ENCODE assay signal across 17 cellular contexts in the genomic region with DNA sequence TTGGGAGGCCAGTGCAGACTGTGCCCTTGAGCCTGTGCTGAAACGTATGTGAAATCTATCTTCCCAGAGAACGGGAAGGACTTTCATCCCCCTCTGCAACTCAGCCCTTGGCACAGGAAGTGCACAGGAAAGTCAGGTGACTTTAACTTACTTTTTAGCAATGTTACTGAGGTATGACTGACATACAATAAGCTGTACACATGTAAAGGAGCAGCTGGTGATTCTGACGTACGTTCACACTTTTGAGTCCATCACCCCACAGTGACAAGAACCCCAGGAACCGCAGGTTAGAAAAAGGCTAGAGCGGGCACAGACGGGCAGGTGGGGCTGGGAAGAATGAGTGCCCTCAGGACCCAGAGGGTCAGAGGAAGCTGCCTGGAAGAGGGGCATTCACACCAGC. TPM values are rescaled to one million over a fixed set of nuclear protein-coding genes. Genes with fewer than 3 reads are reported as not detected.
DNase-seq lines count a peak whose midpoint lies in the region; ATAC-seq and TF ChIP-seq lines count a peak whose summit lies in the region.
"Had no signal": no experiment of that assay in that cellular context is flagged by ENCODE, and none has a peak within 500 bp of the region (broad histone marks: within the 10 kb centered on the region; RNA-seq: fewer than 3 reads in every experiment).

No MANE protein-coding gene starts in this region.

- no peak for ATAC-seq in naive thymus-derived CD4-positive, alpha-beta T cell
- ATAC-seq in activated CD4-positive, alpha-beta T cell treated with anti-CD3 and anti-CD28 coated beads for 36 hours, result no peak

- H3K36me3 ChIP-seq in BLaER1 (peaks cover 62% of the 10 kb centered on the region; the same call in 1 of the 2 replicates), Loucy (ENCODE audit: insufficient read depth, low read length) (no peaks in the 10 kb centered on the region)
- H3K36me3 ChIP-seq in naive thymus-derived CD4-positive, alpha-beta T cell (ENCODE audit: control insufficient read depth in 2 of 3, insufficient read depth in 3 of 3, low read length in 3 of 3), result peaks cover 0 to 67% (median 0%) of the 10 kb centered on the region in 3 experiments

- H3K27me3 ChIP-seq in BLaER1 (no peaks in the 10 kb centered on the region), Loucy (ENCODE audit: insufficient read depth, low read length, poor library complexity, severe bottlenecking) (no peaks in the 10 kb centered on the region)
- no peaks in the 10 kb centered on the region for H3K27me3 ChIP-seq in naive thymus-derived CD4-positive, alpha-beta T cell (ENCODE audit: control insufficient read depth in 2 of 2, insufficient read depth in 2 of 2, low read length in 2 of 2)

- intact Hi-C loops in naive thymus-derived CD4-positive, alpha-beta T cell (cut with micrococcal nuclease), result no loop called here
- intact Hi-C loops in posterior cingulate gyrus (cut with DNase I), result no loop called here
- intact Hi-C loops in activated CD4-positive, alpha-beta T cell treated with anti-CD3 and anti-CD28 coated beads for 36 hours (cut with DNase I, micrococcal nuclease), result no loop called here

- peak overlapping the region; percentile 55 for H3K9ac ChIP-seq in BLaER1
- H3K9ac ChIP-seq in Loucy (ENCODE audit: low read depth, low read length, poor library complexity, severe bottlenecking), result no peak overlapping the region

- no peak overlapping the region for H3K4me3 Mint-ChIP-seq in activated CD4-positive, alpha-beta T cell treated with anti-CD3 and anti-CD28 coated beads, Interleukin-2, amount 10 ng/mL, durations not matched to agents 7 days and 5 days
- H3K4me3 Mint-ChIP-seq in naive thymus-derived CD4-positive, alpha-beta T cell, result peak overlapping the region in 3 of 10 donors; percentile 19 to 48 (median 23)
- H3K4me3 Mint-ChIP-seq in activated CD4-positive, alpha-beta T cell treated with anti-CD3 and anti-CD28 coated beads for 36 hours, result no peak overlapping the region
- H3K4me3 Mint-ChIP-seq: CD4-positive, alpha-beta memory T cell; H9; IgD-negative memory B cell had no signal

- peaks cover 7% of the 10 kb centered on the region for H3K36me3 Mint-ChIP-seq in activated CD4-positive, alpha-beta T cell treated with anti-CD3 and anti-CD28 coated beads, Interleukin-2, amount 10 ng/mL, durations not matched to agents 7 days and 5 days (ENCODE audit: low read depth)
- H3K36me3 Mint-ChIP-seq in naive thymus-derived CD4-positive, alpha-beta T cell, result peaks cover 0 to 31% (median 0%) of the 10 kb centered on the region in 5 donors
- no peaks in the 10 kb centered on the region for H3K36me3 Mint-ChIP-seq in activated CD4-positive, alpha-beta T cell treated with anti-CD3 and anti-CD28 coated beads for 36 hours (ENCODE audit: low read depth)

- H2AFZ ChIP-seq in Loucy (ENCODE audit: low read length), result peak overlapping the region; percentile 73

- H3K9me2 ChIP-seq in Loucy (replicated peaks; ENCODE audit: low read depth, low read length), result no peaks in the 10 kb centered on the region

- H3K27ac ChIP-seq in BLaER1, result peak overlapping the region; percentile 65
- peak overlapping the region; percentile 27 for H3K27ac ChIP-seq in naive thymus-derived CD4-positive, alpha-beta T cell (ENCODE audit: low read depth, low read length)
- H3K27ac ChIP-seq: 22Rv1 had no signal

- H3F3A ChIP-seq in Loucy (ENCODE audit: low read depth), result no peaks in the 10 kb centered on the region

- H4K20me1 ChIP-seq in BLaER1 (peaks cover 55% of the 10 kb centered on the region; the same call in 1 of the 2 replicates), Loucy (ENCODE audit: insufficient read depth, low read length, poor library complexity, severe bottlenecking) (no peaks in the 10 kb centered on the region)

- H3K4me2 ChIP-seq in BLaER1 (peak overlapping the region; percentile 87), Loucy (ENCODE audit: low read depth, low read length, poor library complexity, severe bottlenecking) (no peak overlapping the region)

- peaks cover 24% of the 10 kb centered on the region for H3K4me1 Mint-ChIP-seq in activated CD4-positive, alpha-beta T cell treated with anti-CD3 and anti-CD28 coated beads, Interleukin-2, amount 10 ng/mL, durations not matched to agents 7 days and 5 days
- H3K4me1 Mint-ChIP-seq in naive thymus-derived CD4-positive, alpha-beta T cell, result peaks cover 3 to 67% (median 51%) of the 10 kb centered on the region in 7 donors
- H3K4me1 Mint-ChIP-seq in activated CD4-positive, alpha-beta T cell treated with anti-CD3 and anti-CD28 coated beads for 36 hours, result peaks cover 34% of the 10 kb centered on the region

- TF ChIP-seq CTCF in Loucy (conservative IDR thresholded peaks at IDR 0.05; ENCODE audit: low read length), result no peak

- H3K79me2 ChIP-seq in Loucy (ENCODE audit: insufficient read depth, low read length), result no peaks in the 10 kb centered on the region

- H3K9me3 ChIP-seq in BLaER1, result no peaks in the 10 kb centered on the region
- no peaks in the 10 kb centered on the region for H3K9me3 ChIP-seq in Loucy (ENCODE audit: insufficient read depth, low read depth, low read length)
- H3K9me3 ChIP-seq in naive thymus-derived CD4-positive, alpha-beta T cell (ENCODE audit: control insufficient read depth in 2 of 3, low read length in 3 of 3), result no peaks in the 10 kb centered on the region

- CTCF ChIA-PET in activated CD4-positive, alpha-beta T cell treated with anti-CD3 and anti-CD28 coated beads, Interleukin-2, amount 10 ng/mL, durations not matched to agents 7 days and 5 days (lab: Charles Lee), result interaction anchor here (1.0 to 1.4 kb wide), 2 partner anchors 9 to 22 kb away, joined by 4 read pairs; no protein-coding TSS in a partner anchor
- CTCF ChIA-PET in naive thymus-derived CD4-positive, alpha-beta T cell (lab: Charles Lee), result no interaction called here
- CTCF ChIA-PET in activated CD4-positive, alpha-beta T cell treated with anti-CD3 and anti-CD28 coated beads for 36 hours (lab: Charles Lee), result interaction anchor here (1.0 to 1.4 kb wide), 3 partner anchors 9 to 235 kb away, joined by 3 read pairs; no protein-coding TSS in a partner anchor

- H3K9me3 Mint-ChIP-seq in activated CD4-positive, alpha-beta T cell treated with anti-CD3 and anti-CD28 coated beads, Interleukin-2, amount 10 ng/mL, durations not matched to agents 7 days and 5 days, result no peaks in the 10 kb centered on the region
- peaks cover 0 to 1% (median 0%) of the 10 kb centered on the region in 11 donors for H3K9me3 Mint-ChIP-seq in naive thymus-derived CD4-positive, alpha-beta T cell
- no peaks in the 10 kb centered on the region for H3K9me3 Mint-ChIP-seq in activated CD4-positive, alpha-beta T cell treated with anti-CD3 and anti-CD28 coated beads for 36 hours (ENCODE audit: low read depth)
- H3K9me3 Mint-ChIP-seq: H9, IgD-negative memory B cell had no signal

- peak overlapping the region; percentile 25 for H3K27ac Mint-ChIP-seq in activated CD4-positive, alpha-beta T cell treated with anti-CD3 and anti-CD28 coated beads, Interleukin-2, amount 10 ng/mL, durations not matched to agents 7 days and 5 days
- H3K27ac Mint-ChIP-seq in naive thymus-derived CD4-positive, alpha-beta T cell, result peak overlapping the region in 8 of 9 donors; percentile 65 to 93 (median 84)
- no peak overlapping the region for H3K27ac Mint-ChIP-seq in activated CD4-positive, alpha-beta T cell treated with anti-CD3 and anti-CD28 coated beads for 36 hours
- H3K27ac Mint-ChIP-seq: IgD-negative memory B cell had no signal

- POLR2A ChIA-PET in activated CD4-positive, alpha-beta T cell treated with anti-CD3 and anti-CD28 coated beads, Interleukin-2, amount 10 ng/mL, durations not matched to agents 7 days and 5 days (lab: Charles Lee), result no interaction called here
- POLR2A ChIA-PET in naive thymus-derived CD4-positive, alpha-beta T cell (lab: Charles Lee), result no interaction called here
- POLR2A ChIA-PET in activated CD4-positive, alpha-beta T cell treated with anti-CD3 and anti-CD28 coated beads for 36 hours (lab: Charles Lee), result interaction anchor here (0.6 kb wide), 2 partner anchors 11 to 29 kb away, joined by 3 to 6 read pairs; no protein-coding TSS in a partner anchor

- no peaks in the 10 kb centered on the region for H3K27me3 Mint-ChIP-seq in activated CD4-positive, alpha-beta T cell treated with anti-CD3 and anti-CD28 coated beads, Interleukin-2, amount 10 ng/mL, durations not matched to agents 7 days and 5 days
- no peaks in the 10 kb centered on the region for H3K27me3 Mint-ChIP-seq in naive thymus-derived CD4-positive, alpha-beta T cell
- H3K27me3 Mint-ChIP-seq in activated CD4-positive, alpha-beta T cell treated with anti-CD3 and anti-CD28 coated beads for 36 hours, result no peaks in the 10 kb centered on the region
- H3K27me3 Mint-ChIP-seq: CD4-positive, alpha-beta memory T cell; IgD-negative memory B cell had no signal

- H3K4me3 ChIP-seq in BLaER1, result peak overlapping the region; percentile 31; the same call in 1 of the 2 replicates
- H3K4me3 ChIP-seq in Loucy (ENCODE audit: low read length, poor library complexity, severe bottlenecking), result no peak overlapping the region
- no peak overlapping the region for H3K4me3 ChIP-seq in naive thymus-derived CD4-positive, alpha-beta T cell (ENCODE audit: low read length)

- H3K4me1 ChIP-seq in BLaER1 (peaks cover 72% of the 10 kb centered on the region), Loucy (ENCODE audit: insufficient read depth, low read length, poor library complexity, severe bottlenecking) (peaks cover 8% of the 10 kb centered on the region)
- peaks cover 0 to 7% of the 10 kb centered on the region in 2 donors for H3K4me1 ChIP-seq in naive thymus-derived CD4-positive, alpha-beta T cell (ENCODE audit: control insufficient read depth in 2 of 2, insufficient read depth in 2 of 2, low read length in 2 of 2)

- no peak for DNase-seq in activated CD4-positive, alpha-beta T cell treated with anti-CD3 and anti-CD28 coated beads, Interleukin-2, amount 10 ng/mL, durations not matched to agents 7 days and 5 days
- no peak for DNase-seq in activated CD4-positive, alpha-beta T cell treated with anti-CD3 and anti-CD28 coated beads, Interleukin-2, amount 50 U/mL, for 1 hour
- peak in 3 of 9 donors; percentile 13 to 29 (median 18) for DNase-seq in naive thymus-derived CD4-positive, alpha-beta T cell
- no peak for DNase-seq in stimulated activated CD4-positive, alpha-beta T cell treated with anti-CD3 and anti-CD28 coated beads, Interleukin-4, amount 100 ng/mL, for 24 hours
- no peak for DNase-seq in posterior cingulate gyrus
- no peak for DNase-seq in activated CD4-positive, alpha-beta T cell treated with anti-CD3 and anti-CD28 coated beads for 36 hours
- DNase-seq: CD4-positive, alpha-beta memory T cell; COR-L47; DMS153; DMS79 treated with DMSO at 0.1 percent for 48 hours; EL; GOT3; H9 had no signal

RNA-seq across cellular contexts. Expression of a gene that starts 48.0 kb away (rescaled TPM):
- 100 to 1,000 TPM; 160 to 180 TPM for total RNA-seq in activated CD4-positive, alpha-beta T cell treated with anti-CD3 and anti-CD28 coated beads, Interleukin-2, amount 10 ng/mL, durations not matched to agents 7 days and 5 days
- total RNA-seq in naive thymus-derived CD4-positive, alpha-beta T cell, result 100 to 1,000 TPM; 137 to 189 (median 169) TPM
- 100 to 1,000 TPM; 201 to 295 TPM for polyA plus RNA-seq in naive thymus-derived CD4-positive, alpha-beta T cell
- total RNA-seq in activated CD4-positive, alpha-beta T cell treated with anti-CD3 and anti-CD28 coated beads for 36 hours, result 100 to 1,000 TPM; 141 to 163 TPM

RNA-seq across cellular contexts. Expression of a gene that starts 53.4 kb away (rescaled TPM):
- 10 to 100 TPM; 25.3 to 25.9 TPM for total RNA-seq in activated CD4-positive, alpha-beta T cell treated with anti-CD3 and anti-CD28 coated beads, Interleukin-2, amount 10 ng/mL, durations not matched to agents 7 days and 5 days
- total RNA-seq in naive thymus-derived CD4-positive, alpha-beta T cell, result 10 to 100 TPM; 17.4 to 49.1 (median 27.2) TPM
- 10 to 100 TPM; 16.8 to 19.5 TPM for polyA plus RNA-seq in naive thymus-derived CD4-positive, alpha-beta T cell
- total RNA-seq in activated CD4-positive, alpha-beta T cell treated with anti-CD3 and anti-CD28 coated beads for 36 hours, result 10 to 100 TPM; 20.2 to 30.8 TPM
